Comparison of ENCODE assay signal across 13 cellular contexts in the genomic region with DNA sequence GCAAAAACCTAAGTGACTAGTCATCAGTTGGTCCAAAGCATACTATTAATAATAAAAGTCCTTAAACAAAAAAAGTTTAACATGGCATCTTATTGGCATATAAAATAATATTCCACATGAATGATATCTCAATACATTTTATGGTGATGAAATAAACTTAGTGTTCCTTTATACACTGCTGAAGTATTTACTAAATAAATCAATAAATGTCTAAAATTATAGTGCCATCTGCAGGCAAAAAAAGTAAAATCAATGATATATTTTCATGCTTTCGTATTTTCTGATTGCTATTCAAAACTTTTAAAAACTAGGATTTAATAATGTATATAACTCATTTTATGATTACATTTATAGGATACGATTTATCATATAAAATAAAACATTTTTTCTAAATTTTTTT. TPM values are rescaled to one million over a fixed set of nuclear protein-coding genes. Genes with fewer than 3 reads are reported as not detected.
A peak's percentile ranks its signal among the peaks of the same experiment; 100 is the strongest.
DNase-seq lines count a peak whose midpoint lies in the region; ATAC-seq and TF ChIP-seq lines count a peak whose summit lies in the region.
"Had no signal": no experiment of that assay in that cellular context is flagged by ENCODE, and none has a peak within 500 bp of the region (broad histone marks: within the 10 kb centered on the region; RNA-seq: fewer than 3 reads in every experiment).

No MANE protein-coding gene starts in this region.

- no peak overlapping the region for H3K27ac Mint-ChIP-seq in stimulated activated naive CD8-positive, alpha-beta T cell treated with anti-CD3 and anti-CD28 coated beads, Interleukin-15, amount 100 ng/mL, for 72 hours

- H3F3A ChIP-seq in neural cell (ENCODE audit: insufficient read depth, low read length, poor library complexity, severe bottlenecking): no peaks in the 10 kb centered on the region

- no peak for TF ChIP-seq EP300 in neural cell (conservative IDR thresholded peaks at IDR 0.05; ENCODE audit: poor library complexity, severe bottlenecking)

- no peaks in the 10 kb centered on the region for H3K9me2 ChIP-seq in neural cell (ENCODE audit: insufficient read depth, low read length)

- TF ChIP-seq RAD21 in neural cell (conservative IDR thresholded peaks at IDR 0.05): peak; percentile 45

- no peaks in the 10 kb centered on the region for H3K9me3 ChIP-seq in neural cell (ENCODE audit: low read length)
- H3K9me3 ChIP-seq: upper lobe of left lung had no signal

- peak; percentile 48; the same call in 1 of the 2 replicates for TF ChIP-seq CTCF in KMS-11 (conservative IDR thresholded peaks at IDR 0.05; ENCODE audit: low read depth, low read length)
- peak; percentile 15 for TF ChIP-seq CTCF in cardiac fibroblast (IDR thresholded peaks at IDR 0.05; ENCODE audit: low read depth, low read length)
- TF ChIP-seq CTCF in neural cell (IDR thresholded peaks at IDR 0.05; ENCODE audit: poor library complexity, severe bottlenecking): peak; percentile 52

- H3K4me2 ChIP-seq in KMS-11: no peak overlapping the region
- H3K4me2 ChIP-seq in neural cell (ENCODE audit: low read length): no peak overlapping the region

- no peak overlapping the region for H3K4me3 ChIP-seq in KMS-11 (IDR thresholded peaks at IDR 0.05; ENCODE audit: insufficient read depth, low read depth, low read length)
- no peak overlapping the region for H3K4me3 ChIP-seq in cardiac fibroblast (replicated peaks in 1 of 2; ENCODE audit: low read depth in 2 of 2, low read length in 2 of 2)
- no peak overlapping the region for H3K4me3 ChIP-seq in neural cell (ENCODE audit: low read length)
- H3K4me3 ChIP-seq: upper lobe of left lung had no signal

- H3K27ac ChIP-seq in KMS-11 (no peak overlapping the region), neural cell (ENCODE audit: low read length) (no peak overlapping the region)
- H3K27ac ChIP-seq: upper lobe of left lung had no signal

- H3K4me1 Mint-ChIP-seq in stimulated activated naive CD8-positive, alpha-beta T cell treated with anti-CD3 and anti-CD28 coated beads, Interleukin-15, amount 100 ng/mL, for 72 hours: peaks cover 9% of the 10 kb centered on the region

- H3K27me3 ChIP-seq in KMS-11 (ENCODE audit: insufficient read depth, low read depth) (no peaks in the 10 kb centered on the region), neural cell (ENCODE audit: insufficient read depth, low read depth, low read length) (no peaks in the 10 kb centered on the region)
- H3K27me3 ChIP-seq: upper lobe of left lung had no signal

- H3K4me1 ChIP-seq in KMS-11 (ENCODE audit: low read depth, poor library complexity, severe bottlenecking): no peaks in the 10 kb centered on the region
- H3K4me1 ChIP-seq: upper lobe of left lung had no signal

- H4K20me1 ChIP-seq in KMS-11 (ENCODE audit: insufficient read depth): no peaks in the 10 kb centered on the region
- H4K20me1 ChIP-seq in neural cell (ENCODE audit: insufficient read depth): no peaks in the 10 kb centered on the region

- no peaks in the 10 kb centered on the region for H3K9me3 Mint-ChIP-seq in stimulated activated naive CD8-positive, alpha-beta T cell treated with anti-CD3 and anti-CD28 coated beads, Interleukin-15, amount 100 ng/mL, for 72 hours

- H2AFZ ChIP-seq in KMS-11 (ENCODE audit: low read depth) (no peak overlapping the region), neural cell (ENCODE audit: low read depth, low read length) (no peak overlapping the region)

- H3K79me2 ChIP-seq in KMS-11 (ENCODE audit: insufficient read depth, low read depth): no peaks in the 10 kb centered on the region
- H3K79me2 ChIP-seq in neural cell (replicated peaks; ENCODE audit: insufficient read depth, low read length): no peaks in the 10 kb centered on the region

- peak in 2 of 3 experiments; percentile 10 to 50 for DNase-seq in NCI-H1417 (lab: John Stamatoyannopoulos, UW)
- no peak for DNase-seq in NCI-H1417 treated with DMSO at 0.1 percent for 48 hours (lab: John Stamatoyannopoulos, UW)
- DNase-seq in cardiac fibroblast (ENCODE audit: low read depth in 2 of 2): peak in 1 of 2 donors; percentile 27
- DNase-seq in stimulated activated naive CD8-positive, alpha-beta T cell treated with anti-CD3 and anti-CD28 coated beads, Interleukin-15, amount 100 ng/mL, for 72 hours: no peak
- no peak for DNase-seq in kidney tubule cell (ENCODE audit: low spot score)
- DNase-seq in COLO668 (lab: John Stamatoyannopoulos, UW; ENCODE audit: unreplicated experiment): no peak
- DNase-seq: activated effector memory CD4-positive, alpha-beta T cell treated with Interleukin-2 at 50 U/mL for 16 hours; effector memory CD4-positive, alpha-beta T cell; NCI-H774; occipital lobe; upper lobe of left lung had no signal

- no peak for ATAC-seq in stimulated activated naive CD8-positive, alpha-beta T cell treated with anti-CD3 and anti-CD28 coated beads, Interleukin-15, amount 100 ng/mL, for 72 hours

- H3K36me3 ChIP-seq in KMS-11 (ENCODE audit: insufficient read depth) (no peaks in the 10 kb centered on the region), neural cell (ENCODE audit: insufficient read depth, low read length) (peaks cover 4% of the 10 kb centered on the region)

- no peak overlapping the region for H3K9ac ChIP-seq in KMS-11
- no peak overlapping the region for H3K9ac ChIP-seq in neural cell (ENCODE audit: low read length)

- no peak overlapping the region for H3K4me3 Mint-ChIP-seq in stimulated activated naive CD8-positive, alpha-beta T cell treated with anti-CD3 and anti-CD28 coated beads, Interleukin-15, amount 100 ng/mL, for 72 hours

- H3K27me3 Mint-ChIP-seq in stimulated activated naive CD8-positive, alpha-beta T cell treated with anti-CD3 and anti-CD28 coated beads, Interleukin-15, amount 100 ng/mL, for 72 hours: no peaks in the 10 kb centered on the region

TF ChIP-seq in neural cell, 6 proteins besides CTCF, POLR2A, EP300 and RAD21:
- TF ChIP-seq MXI1 (conservative IDR thresholded peaks at IDR 0.05; ENCODE audit: poor library complexity, severe bottlenecking): no peak
- peak; percentile 61 for TF ChIP-seq SMC3 (conservative IDR thresholded peaks at IDR 0.05; ENCODE audit: poor library complexity)

RNA-seq across cellular contexts. Expression of a gene that starts 30.5 kb away (rescaled TPM):
- 24.7 and 29.2 TPM in 2 replicates for polyA plus RNA-seq in neural cell
- 31.7 and 42.4 TPM in 2 replicates for polyA minus RNA-seq in neural cell

RNA-seq across cellular contexts. Expression of a gene that starts 30.6 kb away (rescaled TPM):
- polyA plus RNA-seq in neural cell: 5.7 and 7.0 TPM in 2 replicates
- polyA minus RNA-seq in neural cell: 5.8 and 6.1 TPM in 2 replicates

Comparison
In these comparisons a context has a peak if more than half of its experiments do, and no peak if none do; other contexts are left out.
1. DNase-seq: peak in NCI-H1417 (2 of 3); none in NCI-H1417 treated with DMSO at 0.1 percent for 48 hours (single experiment), stimulated activated naive CD8-positive, alpha-beta T cell treated with anti-CD3 and anti-CD28 coated beads, Interleukin-15, amount 100 ng/mL, for 72 hours (0 of 2), kidney tubule cell (single experiment) and COLO668 (single experiment).
2. Peak in every context shown above with its lines, with median percentiles within 50 percentile points of each other: CTCF ChIP-seq.